ENCODE assay signal across 8 cellular contexts in genomic region chr12:89880695-89881350, GRCh38.
DNase-seq lines count a peak whose midpoint lies in the region; ATAC-seq and TF ChIP-seq lines count a peak whose summit lies in the region.

No MANE protein-coding gene starts in this region.

- H4K20me1 ChIP-seq in smooth muscle cell (ENCODE audit: low read depth), result no peaks in the 10 kb centered on the region

- peaks cover 18% of the 10 kb centered on the region for H3F3A ChIP-seq in smooth muscle cell (ENCODE audit: low read depth)

- no peaks in the 10 kb centered on the region for H3K79me2 ChIP-seq in smooth muscle cell (ENCODE audit: low read depth)

- H3K36me3 ChIP-seq in smooth muscle cell (ENCODE audit: low read depth), result no peaks in the 10 kb centered on the region

- 74% methylated on average over 4 of the region's 4 CpGs for WGBS in smooth muscle cell (ENCODE audit: low lambda C conversion rate)

- no peak overlapping the region for H3K4me3 ChIP-seq in smooth muscle cell

- DNase-seq in stimulated activated CD4-positive, alpha-beta T cell treated with anti-CD3 and anti-CD28 coated beads, Interleukin-2, amount 100 ng/mL, for 24 hours, result peak; percentile 22 to 23
- DNase-seq in stimulated activated CD4-positive, alpha-beta T cell treated with anti-CD3 and anti-CD28 coated beads, Interleukin-2, amount 100 ng/mL, for 48 hours, result no peak
- peak; percentile 38 for DNase-seq in activated CD4-positive, alpha-beta T cell treated with anti-CD3 and anti-CD28 coated beads, Interleukin-2, amount 50 U/mL, for 1 hour
- no peak for DNase-seq in smooth muscle cell (lab: John Stamatoyannopoulos, UW; ENCODE audit: unreplicated experiment)
- DNase-seq in left lobe of liver (ENCODE audit: low spot score), result no peak
- no peak for DNase-seq in anterior cingulate cortex (lab: John Stamatoyannopoulos, UW)
- no peak for DNase-seq in NCI-H1436 (lab: John Stamatoyannopoulos, UW)

- peaks cover 77% of the 10 kb centered on the region for H3K4me1 ChIP-seq in smooth muscle cell (ENCODE audit: low read depth)

- H2AFZ ChIP-seq in smooth muscle cell (ENCODE audit: low read depth), result no peak overlapping the region

- H3K9me3 ChIP-seq in smooth muscle cell (replicated peaks; ENCODE audit: low read depth), result no peaks in the 10 kb centered on the region

- TF ChIP-seq CTCF in smooth muscle cell (IDR thresholded peaks at IDR 0.05; ENCODE audit: borderline replicate concordance, insufficient read depth, poor library complexity, severe bottlenecking), result no peak

- H3K27ac ChIP-seq in smooth muscle cell (ENCODE audit: low read depth), result peak overlapping the region; percentile 8

- H3K9ac ChIP-seq in smooth muscle cell (ENCODE audit: low read depth), result no peak overlapping the region

- ATAC-seq in HG03108 (IDR thresholded peaks at IDR 0.05; ENCODE audit: unreplicated experiment) (peak; percentile 95), left lobe of liver (no peak)

- H3K4me2 ChIP-seq in smooth muscle cell, result peak overlapping the region; percentile 24

- H3K27me3 ChIP-seq in smooth muscle cell (ENCODE audit: low read depth), result no peaks in the 10 kb centered on the region

Comparison
In these comparisons a context has a peak if more than half of its experiments do, and no peak if none do; other contexts are left out.
1. DNase-seq: peak in stimulated activated CD4-positive, alpha-beta T cell treated with anti-CD3 and anti-CD28 coated beads, Interleukin-2, amount 100 ng/mL, for 24 hours (2 of 2) and activated CD4-positive, alpha-beta T cell treated with anti-CD3 and anti-CD28 coated beads, Interleukin-2, amount 50 U/mL, for 1 hour (single experiment); none in stimulated activated CD4-positive, alpha-beta T cell treated with anti-CD3 and anti-CD28 coated beads, Interleukin-2, amount 100 ng/mL, for 48 hours (0 of 2), smooth muscle cell (single experiment), left lobe of liver (single experiment), anterior cingulate cortex (0 of 58) and NCI-H1436 (single experiment).